In the genomic region with DNA sequence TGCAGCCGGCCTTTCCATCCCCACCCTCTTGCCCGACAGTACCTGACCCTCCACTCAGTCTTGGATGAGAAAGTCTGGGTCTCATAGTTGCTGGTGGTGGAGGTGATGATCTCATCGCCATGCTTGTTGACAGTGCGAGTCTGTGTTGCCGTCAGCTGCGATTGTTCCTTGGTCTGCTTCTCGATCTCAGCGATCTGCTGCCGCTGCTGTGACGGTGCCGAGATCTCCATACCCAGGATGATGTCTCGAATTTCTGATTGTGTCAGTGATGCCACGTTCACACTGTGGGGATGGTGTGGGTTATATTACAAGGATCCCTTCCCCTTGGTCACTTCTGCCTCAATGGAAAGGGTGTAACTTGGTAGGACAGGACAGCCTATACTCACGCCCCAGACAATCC, we compare ENCODE assay signal across 1 cellular context.
TF ChIP-seq lines count a peak whose summit lies in the region.

No MANE protein-coding gene starts in this region.

TF ChIP-seq in SK-N-SH treated with all-trans-retinoic acid at 6 μM for 48 hours, 23 proteins besides CTCF, POLR2A, EP300 and RAD21 (continued from another document):
- TF ChIP-seq OSR1 (CRISPR knock-in tag; IDR thresholded peaks at IDR 0.05) (no peak), TCF4 (CRISPR knock-in tag; IDR thresholded peaks at IDR 0.05; ENCODE audit: borderline replicate concordance) (no peak), ZNF70 (CRISPR knock-in tag; IDR thresholded peaks at IDR 0.05) (no peak), TOX (CRISPR knock-in tag; IDR thresholded peaks at IDR 0.05; ENCODE audit: borderline replicate concordance) (no peak), RARB (CRISPR knock-in tag; IDR thresholded peaks at IDR 0.05) (no peak), ARNTL (CRISPR knock-in tag; IDR thresholded peaks at IDR 0.05; ENCODE audit: borderline replicate concordance, low read depth) (no peak), ESRRG (CRISPR knock-in tag; IDR thresholded peaks at IDR 0.05) (no peak), ZFP3 (CRISPR knock-in tag; IDR thresholded peaks at IDR 0.05) (no peak)
- TF ChIP-seq, protein P1, sequence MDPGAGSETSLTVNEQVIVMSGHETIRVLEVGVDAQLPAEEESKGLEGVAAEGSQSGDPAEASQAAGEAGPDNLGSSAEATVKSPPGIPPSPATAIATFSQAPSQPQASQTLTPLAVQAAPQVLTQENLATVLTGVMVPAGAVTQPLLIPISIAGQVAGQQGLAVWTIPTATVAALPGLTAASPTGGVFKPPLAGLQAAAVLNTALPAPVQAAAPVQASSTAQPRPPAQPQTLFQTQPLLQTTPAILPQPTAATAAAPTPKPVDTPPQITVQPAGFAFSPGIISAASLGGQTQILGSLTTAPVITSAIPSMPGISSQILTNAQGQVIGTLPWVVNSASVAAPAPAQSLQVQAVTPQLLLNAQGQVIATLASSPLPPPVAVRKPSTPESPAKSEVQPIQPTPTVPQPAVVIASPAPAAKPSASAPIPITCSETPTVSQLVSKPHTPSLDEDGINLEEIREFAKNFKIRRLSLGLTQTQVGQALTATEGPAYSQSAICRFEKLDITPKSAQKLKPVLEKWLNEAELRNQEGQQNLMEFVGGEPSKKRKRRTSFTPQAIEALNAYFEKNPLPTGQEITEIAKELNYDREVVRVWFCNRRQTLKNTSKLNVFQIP (CRISPR knock-in tag; IDR thresholded peaks at IDR 0.05; ENCODE audit: borderline replicate concordance, low read depth), result no peak
- TF ChIP-seq, protein P2, sequence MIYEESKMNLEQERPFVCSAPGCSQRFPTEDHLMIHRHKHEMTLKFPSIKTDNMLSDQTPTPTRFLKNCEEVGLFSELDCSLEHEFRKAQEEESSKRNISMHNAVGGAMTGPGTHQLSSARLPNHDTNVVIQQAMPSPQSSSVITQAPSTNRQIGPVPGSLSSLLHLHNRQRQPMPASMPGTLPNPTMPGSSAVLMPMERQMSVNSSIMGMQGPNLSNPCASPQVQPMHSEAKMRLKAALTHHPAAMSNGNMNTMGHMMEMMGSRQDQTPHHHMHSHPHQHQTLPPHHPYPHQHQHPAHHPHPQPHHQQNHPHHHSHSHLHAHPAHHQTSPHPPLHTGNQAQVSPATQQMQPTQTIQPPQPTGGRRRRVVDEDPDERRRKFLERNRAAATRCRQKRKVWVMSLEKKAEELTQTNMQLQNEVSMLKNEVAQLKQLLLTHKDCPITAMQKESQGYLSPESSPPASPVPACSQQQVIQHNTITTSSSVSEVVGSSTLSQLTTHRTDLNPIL (CRISPR knock-in tag; IDR thresholded peaks at IDR 0.05; ENCODE audit: low read depth), result no peak
- TF ChIP-seq, protein P3, sequence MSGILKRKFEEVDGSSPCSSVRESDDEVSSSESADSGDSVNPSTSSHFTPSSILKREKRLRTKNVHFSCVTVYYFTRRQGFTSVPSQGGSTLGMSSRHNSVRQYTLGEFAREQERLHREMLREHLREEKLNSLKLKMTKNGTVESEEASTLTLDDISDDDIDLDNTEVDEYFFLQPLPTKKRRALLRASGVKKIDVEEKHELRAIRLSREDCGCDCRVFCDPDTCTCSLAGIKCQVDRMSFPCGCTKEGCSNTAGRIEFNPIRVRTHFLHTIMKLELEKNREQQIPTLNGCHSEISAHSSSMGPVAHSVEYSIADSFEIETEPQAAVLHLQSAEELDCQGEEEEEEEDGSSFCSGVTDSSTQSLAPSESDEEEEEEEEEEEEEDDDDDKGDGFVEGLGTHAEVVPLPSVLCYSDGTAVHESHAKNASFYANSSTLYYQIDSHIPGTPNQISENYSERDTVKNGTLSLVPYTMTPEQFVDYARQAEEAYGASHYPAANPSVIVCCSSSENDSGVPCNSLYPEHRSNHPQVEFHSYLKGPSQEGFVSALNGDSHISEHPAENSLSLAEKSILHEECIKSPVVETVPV (CRISPR knock-in tag; IDR thresholded peaks at IDR 0.05), result no peak
- TF ChIP-seq, protein P4, sequence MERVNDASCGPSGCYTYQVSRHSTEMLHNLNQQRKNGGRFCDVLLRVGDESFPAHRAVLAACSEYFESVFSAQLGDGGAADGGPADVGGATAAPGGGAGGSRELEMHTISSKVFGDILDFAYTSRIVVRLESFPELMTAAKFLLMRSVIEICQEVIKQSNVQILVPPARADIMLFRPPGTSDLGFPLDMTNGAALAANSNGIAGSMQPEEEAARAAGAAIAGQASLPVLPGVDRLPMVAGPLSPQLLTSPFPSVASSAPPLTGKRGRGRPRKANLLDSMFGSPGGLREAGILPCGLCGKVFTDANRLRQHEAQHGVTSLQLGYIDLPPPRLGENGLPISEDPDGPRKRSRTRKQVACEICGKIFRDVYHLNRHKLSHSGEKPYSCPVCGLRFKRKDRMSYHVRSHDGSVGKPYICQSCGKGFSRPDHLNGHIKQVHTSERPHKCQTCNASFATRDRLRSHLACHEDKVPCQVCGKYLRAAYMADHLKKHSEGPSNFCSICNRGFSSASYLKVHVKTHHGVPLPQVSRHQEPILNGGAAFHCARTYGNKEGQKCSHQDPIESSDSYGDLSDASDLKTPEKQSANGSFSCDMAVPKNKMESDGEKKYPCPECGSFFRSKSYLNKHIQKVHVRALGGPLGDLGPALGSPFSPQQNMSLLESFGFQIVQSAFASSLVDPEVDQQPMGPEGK (CRISPR knock-in tag; IDR thresholded peaks at IDR 0.05; ENCODE audit: borderline replicate concordance), result no peak
